Comparison of ENCODE assay signal across 1 cellular context in genomic region chr20:32605167-32605656, GRCh38.
TF ChIP-seq lines count a peak whose summit lies in the region.

No MANE protein-coding gene starts in this region.

TF ChIP-seq in IMR-90, 13 proteins besides CTCF, POLR2A, EP300 and RAD21 (continued from another document):
- TF ChIP-seq RCOR1 (IDR thresholded peaks at IDR 0.05; ENCODE audit: insufficient replicate concordance, low read length) (no peak), BHLHE40 (IDR thresholded peaks at IDR 0.05; ENCODE audit: low read depth, low read length) (no peak), ELK1 (IDR thresholded peaks at IDR 0.05; ENCODE audit: borderline replicate concordance, low read depth, low read length) (no peak), USF2 (IDR thresholded peaks at IDR 0.05; ENCODE audit: low read depth, low read length) (no peak), MAZ (IDR thresholded peaks at IDR 0.05; ENCODE audit: borderline replicate concordance, low read depth, low read length) (no peak)
TF ChIP-seq in IMR-90: peak in this region for 0.
